30 cellular contexts compared by ENCODE assay signal in genomic region chr18:5391427-5391826, GRCh38.
"Had no signal": no experiment of that assay in that cellular context is flagged by ENCODE, and none has a peak within 500 bp of the region (broad histone marks: within the 10 kb centered on the region; RNA-seq: fewer than 3 reads in every experiment).

No MANE protein-coding gene starts in this region.

- H3K36me3 ChIP-seq: ascending aorta, breast epithelium had no signal

- H3K27me3 ChIP-seq: ascending aorta, breast epithelium, cardiac muscle cell, dorsolateral prefrontal cortex, heart right ventricle had no signal

- H3K27ac ChIP-seq: ascending aorta, breast epithelium, cardiac muscle cell, coronary artery, heart right ventricle had no signal

- H3K9me3 Mint-ChIP-seq: activated CD4-positive, alpha-beta memory T cell treated with anti-CD3 and anti-CD28 coated beads for 36 hours; activated CD4-positive, alpha-beta T cell treated with anti-CD3 and anti-CD28 coated beads, Interleukin-2, amount 10 ng/mL, durations not matched to agents 24 days and 14 days; activated naive CD4-positive, alpha-beta T cell treated with anti-CD3 and anti-CD28 coated beads, Interleukin-2, amount 10 ng/mL, durations not matched to agents 7 days and 5 days; activated naive CD4-positive, alpha-beta T cell treated with anti-CD3 and anti-CD28 coated beads, Interleukin-2, amount 50 U/mL, for 72 hours; activated T-cell treated with anti-CD3 and anti-CD28 coated beads, Interleukin-2, amount 50 U/mL, for 24 hours; activated T-cell treated with anti-CD3 and anti-CD28 coated beads, Interleukin-2, amount 50 U/mL, for 72 hours; brain; dendritic cell treated with granulocyte-macrophage colony-stimulating factor and Interleukin-4, amounts not matched to agents 40 ng/mL and 50 ng/mL, for 4 days; endodermal cell had no signal

- H3K9me3 ChIP-seq: ascending aorta, breast epithelium, heart right ventricle had no signal

- H3K4me3 Mint-ChIP-seq: activated CD4-positive, alpha-beta memory T cell treated with anti-CD3 and anti-CD28 coated beads for 36 hours; activated CD4-positive, alpha-beta T cell treated with anti-CD3 and anti-CD28 coated beads for 36 hours; activated CD4-positive, alpha-beta T cell treated with anti-CD3 and anti-CD28 coated beads, Interleukin-2, amount 10 ng/mL, durations not matched to agents 24 days and 14 days; activated CD8-positive, alpha-beta memory T cell treated with anti-CD3 and anti-CD28 coated beads, Interleukin-2, amount 10 ng/mL, durations not matched to agents 7 days and 5 days; activated CD8-positive, alpha-beta T cell treated with anti-CD3 and anti-CD28 coated beads, Interleukin-2, amount 10 ng/mL, durations not matched to agents 7 days and 5 days; activated naive CD4-positive, alpha-beta T cell treated with anti-CD3 and anti-CD28 coated beads, Interleukin-2, amount 10 ng/mL, durations not matched to agents 7 days and 5 days; activated naive CD8-positive, alpha-beta T cell treated with anti-CD3 and anti-CD28 coated beads, Interleukin-2, amount 10 ng/mL, durations not matched to agents 7 days and 5 days; activated T-cell treated with anti-CD3 and anti-CD28 coated beads, Interleukin-2, amount 50 U/mL, for 24 hours; activated T-cell treated with anti-CD3 and anti-CD28 coated beads, Interleukin-2, amount 50 U/mL, for 72 hours; brain; dendritic cell treated with granulocyte-macrophage colony-stimulating factor and Interleukin-4, amounts not matched to agents 40 ng/mL and 50 ng/mL, for 4 days; endodermal cell had no signal

- H3K4me3 ChIP-seq: ascending aorta, breast epithelium, cardiac muscle cell, coronary artery, dorsolateral prefrontal cortex, heart right ventricle had no signal

- H3K36me3 Mint-ChIP-seq: activated CD4-positive, alpha-beta memory T cell treated with anti-CD3 and anti-CD28 coated beads for 36 hours; activated CD8-positive, alpha-beta memory T cell treated with anti-CD3 and anti-CD28 coated beads, Interleukin-2, amount 10 ng/mL, durations not matched to agents 7 days and 5 days; activated naive CD4-positive, alpha-beta T cell treated with anti-CD3 and anti-CD28 coated beads, Interleukin-2, amount 10 ng/mL, durations not matched to agents 7 days and 5 days; activated naive CD4-positive, alpha-beta T cell treated with anti-CD3 and anti-CD28 coated beads, Interleukin-2, amount 50 U/mL, for 72 hours; activated naive CD8-positive, alpha-beta T cell treated with anti-CD3 and anti-CD28 coated beads, Interleukin-2, amount 10 ng/mL, durations not matched to agents 7 days and 5 days had no signal

- H3K27ac Mint-ChIP-seq: activated CD4-positive, alpha-beta memory T cell treated with anti-CD3 and anti-CD28 coated beads for 36 hours; activated CD4-positive, alpha-beta T cell treated with anti-CD3 and anti-CD28 coated beads for 36 hours; activated CD4-positive, alpha-beta T cell treated with anti-CD3 and anti-CD28 coated beads, Interleukin-2, amount 10 ng/mL, durations not matched to agents 24 days and 14 days; activated CD8-positive, alpha-beta memory T cell treated with anti-CD3 and anti-CD28 coated beads, Interleukin-2, amount 10 ng/mL, durations not matched to agents 7 days and 5 days; activated CD8-positive, alpha-beta T cell treated with anti-CD3 and anti-CD28 coated beads, Interleukin-2, amount 10 ng/mL, durations not matched to agents 7 days and 5 days; activated naive CD4-positive, alpha-beta T cell treated with anti-CD3 and anti-CD28 coated beads, Interleukin-2, amount 10 ng/mL, durations not matched to agents 7 days and 5 days; activated naive CD4-positive, alpha-beta T cell treated with anti-CD3 and anti-CD28 coated beads, Interleukin-2, amount 50 U/mL, for 72 hours; activated naive CD8-positive, alpha-beta T cell treated with anti-CD3 and anti-CD28 coated beads, Interleukin-2, amount 10 ng/mL, durations not matched to agents 7 days and 5 days; activated T-cell treated with anti-CD3 and anti-CD28 coated beads, Interleukin-2, amount 50 U/mL, for 24 hours; activated T-cell treated with anti-CD3 and anti-CD28 coated beads, Interleukin-2, amount 50 U/mL, for 72 hours; dendritic cell treated with granulocyte-macrophage colony-stimulating factor and Interleukin-4, amounts not matched to agents 40 ng/mL and 50 ng/mL, for 4 days; endodermal cell had no signal

- DNase-seq: activated CD4-positive, alpha-beta memory T cell treated with anti-CD3 and anti-CD28 coated beads for 36 hours; activated CD4-positive, alpha-beta T cell treated with anti-CD3 and anti-CD28 coated beads for 36 hours; activated CD4-positive, alpha-beta T cell treated with anti-CD3 and anti-CD28 coated beads, Interleukin-2, amount 10 ng/mL, durations not matched to agents 24 days and 14 days; activated CD4-positive, CD25-positive, alpha-beta regulatory T cell; activated CD4-positive, CD25-positive, alpha-beta regulatory T cell treated with anti-CD3 and anti-CD28 coated beads, Interleukin-2, amount 50 U/mL, for 72 hours; activated CD8-positive, alpha-beta memory T cell treated with anti-CD3 and anti-CD28 coated beads, Interleukin-2, amount 10 ng/mL, durations not matched to agents 7 days and 5 days; activated CD8-positive, alpha-beta memory T cell treated with anti-CD3 and anti-CD28 coated beads, Interleukin-2, amount 50 U/mL, for 4 hours; activated CD8-positive, alpha-beta T cell treated with anti-CD3 and anti-CD28 coated beads, Interleukin-2, amount 10 ng/mL, durations not matched to agents 7 days and 5 days; activated gamma-delta T cell; activated naive CD4-positive, alpha-beta T cell; activated naive CD4-positive, alpha-beta T cell treated with anti-CD3 and anti-CD28 coated beads, Interleukin-2, amount 10 ng/mL, durations not matched to agents 7 days and 5 days; activated naive CD8-positive, alpha-beta T cell treated with anti-CD3 and anti-CD28 coated beads, Interleukin-2, amount 10 ng/mL, durations not matched to agents 7 days and 5 days; activated T-cell treated with anti-CD3 and anti-CD28 coated beads, Interleukin-2, amount 50 U/mL, for 24 hours; activated T-cell treated with anti-CD3 and anti-CD28 coated beads, Interleukin-2, amount 50 U/mL, for 72 hours; central memory CD4-positive, alpha-beta T cell; cerebellar nuclear complex; dorsolateral prefrontal cortex; effector memory CD4-positive, alpha-beta T cell; endodermal cell; foreskin fibroblast; heart right ventricle; hippocampal formation; T-helper 2 cell had no signal

- H3K4me1 ChIP-seq: ascending aorta, breast epithelium, heart right ventricle had no signal

- H3K4me1 Mint-ChIP-seq: activated naive CD8-positive, alpha-beta T cell treated with anti-CD3 and anti-CD28 coated beads, Interleukin-2, amount 10 ng/mL, durations not matched to agents 7 days and 5 days; brain; endodermal cell had no signal

- H3K27me3 Mint-ChIP-seq: activated CD4-positive, alpha-beta T cell treated with anti-CD3 and anti-CD28 coated beads, Interleukin-2, amount 10 ng/mL, durations not matched to agents 24 days and 14 days; activated naive CD4-positive, alpha-beta T cell treated with anti-CD3 and anti-CD28 coated beads, Interleukin-2, amount 10 ng/mL, durations not matched to agents 7 days and 5 days; activated naive CD8-positive, alpha-beta T cell treated with anti-CD3 and anti-CD28 coated beads, Interleukin-2, amount 10 ng/mL, durations not matched to agents 7 days and 5 days; activated T-cell treated with anti-CD3 and anti-CD28 coated beads, Interleukin-2, amount 50 U/mL, for 24 hours; brain; dendritic cell treated with granulocyte-macrophage colony-stimulating factor and Interleukin-4, amounts not matched to agents 40 ng/mL and 50 ng/mL, for 4 days had no signal
